ENCODE assay signal across 9 cellular contexts in genomic region chr1:8318436-8318835, GRCh38. TPM values are rescaled to one million over a fixed set of nuclear protein-coding genes. Genes with fewer than 3 reads are reported as not detected.
DNase-seq lines count a peak whose midpoint lies in the region; ATAC-seq and TF ChIP-seq lines count a peak whose summit lies in the region.
"Had no signal": no experiment of that assay in that cellular context is flagged by ENCODE, and none has a peak within 500 bp of the region (broad histone marks: within the 10 kb centered on the region; RNA-seq: fewer than 3 reads in every experiment).

No MANE protein-coding gene starts in this region.

- H3K4me3 ChIP-seq in PC-3 (ENCODE audit: low read length), result peak overlapping the region; percentile 63
- peak overlapping the region; percentile 73 for H3K4me3 ChIP-seq in fibroblast of the aortic adventitia (ENCODE audit: low read depth, low read length)
- H3K4me3 ChIP-seq in skeletal muscle cell (ENCODE audit: low read depth, low read length), result peak overlapping the region; percentile 61

- DNase-seq in PC-3 (no peak), fibroblast of the aortic adventitia (ENCODE audit: low read depth) (no peak), skeletal muscle cell (ENCODE audit: low read depth) (no peak), GM19240 (ENCODE audit: insufficient read length, low spot score) (no peak), NCI-H69 (lab: John Stamatoyannopoulos, UW) (no peak)
- DNase-seq: NCI-H1436 treated with DMSO at 0.1 percent for 48 hours had no signal

- ATAC-seq in GM18502 (IDR thresholded peaks at IDR 0.05; ENCODE audit: poor library complexity, unreplicated experiment), result peak; percentile 8
- no peak for ATAC-seq in PC-3
- no peak for ATAC-seq in HG03039 (IDR thresholded peaks at IDR 0.05; ENCODE audit: unreplicated experiment)
- ATAC-seq in GM18517 (IDR thresholded peaks at IDR 0.05; ENCODE audit: unreplicated experiment), result no peak

- peak overlapping the region; percentile 38 for H3K9ac ChIP-seq in PC-3 (ENCODE audit: low read length)

- POLR2A ChIA-PET in PC-3 (lab: Charles Lee; ENCODE audit: unreplicated experiment), result interaction anchor here (0.6 kb wide), 3 partner anchors 30 to 757 kb away, joined by 3 to 6 read pairs (median 3); no protein-coding TSS in a partner anchor

- BruUV-seq in PC-3 (replicated peaks; lab: Mats Ljungman, UMichigan), result TSS peak; percentile 65

- H3K4me2 ChIP-seq in PC-3 (ENCODE audit: low read length), result peak overlapping the region; percentile 92

- no peaks in the 10 kb centered on the region for H3K9me3 ChIP-seq in PC-3 (ENCODE audit: low read length)

- H3K4me1 ChIP-seq in PC-3 (ENCODE audit: insufficient read depth, low read length), result peaks cover 29% of the 10 kb centered on the region

- no peaks in the 10 kb centered on the region for H3K27me3 ChIP-seq in PC-3 (ENCODE audit: low read length)

- no peaks in the 10 kb centered on the region for H3K79me2 ChIP-seq in PC-3 (ENCODE audit: low read length)

- TF ChIP-seq CTCF in PC-3 (conservative IDR thresholded peaks at IDR 0.05; ENCODE audit: low read depth, low read length) (no peak), fibroblast of the aortic adventitia (IDR thresholded peaks at IDR 0.05; ENCODE audit: insufficient read depth, low read length) (no peak)

- intact Hi-C loops in PC-3 (cut with micrococcal nuclease), result no loop called here

- CTCF ChIA-PET in PC-3 (lab: Charles Lee), result interaction anchor here (1.2 kb wide), 1 partner anchor 25 kb away, joined by 3 read pairs; no protein-coding TSS in a partner anchor

- H3K9me2 ChIP-seq in PC-3 (replicated peaks; ENCODE audit: low read length), result no peaks in the 10 kb centered on the region

- H4K20me1 ChIP-seq in PC-3 (ENCODE audit: low read length), result no peaks in the 10 kb centered on the region

- no peaks in the 10 kb centered on the region for H3F3A ChIP-seq in PC-3 (ENCODE audit: low read length, unreplicated experiment)

- H3K27ac ChIP-seq in PC-3 (ENCODE audit: low read length), result no peak overlapping the region

- peak overlapping the region; percentile 74 for H2AFZ ChIP-seq in PC-3 (ENCODE audit: low read length)

- no peaks in the 10 kb centered on the region for H3K36me3 ChIP-seq in PC-3 (ENCODE audit: low read depth, low read length)

RNA-seq across cellular contexts. Expression of gene SLC45A1, which starts 0.5 kb away (rescaled TPM):
- total RNA-seq in PC-3 (2014; rRNA removed) (0.62 and 0.75 TPM in 2 replicates), fibroblast of the aortic adventitia (ENCODE audit: low replicate concordance) (2.0 TPM in 2 replicates)
